In the genomic region with DNA sequence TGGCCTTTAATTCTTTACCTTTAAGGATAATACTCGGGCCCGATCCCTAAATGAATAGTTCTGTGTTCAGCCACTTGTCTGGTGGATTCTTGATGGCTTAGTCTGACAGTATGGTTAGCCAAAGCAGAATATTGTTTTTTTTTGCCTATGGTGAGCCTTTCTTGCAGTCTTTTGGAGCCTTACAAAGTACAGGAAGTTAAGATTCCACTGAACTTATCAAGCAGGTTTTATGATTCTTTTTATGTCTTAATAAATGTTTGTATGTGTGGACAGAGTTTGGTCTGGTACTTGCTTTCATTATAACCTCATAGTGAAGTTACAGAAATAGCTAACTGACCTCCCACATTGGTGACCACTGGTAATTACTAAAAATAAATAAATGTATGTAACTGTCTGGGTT, we compare ENCODE assay signal across 30 cellular contexts. TPM values are rescaled to one million over a fixed set of nuclear protein-coding genes. Genes with fewer than 3 reads are reported as not detected.
DNase-seq lines count a peak whose midpoint lies in the region; ATAC-seq, FAIRE-seq and TF ChIP-seq lines count a peak whose summit lies in the region.
"Had no signal": no experiment of that assay in that cellular context is flagged by ENCODE, and none has a peak within 500 bp of the region (broad histone marks: within the 10 kb centered on the region; RNA-seq: fewer than 3 reads in every experiment).

No MANE protein-coding gene starts in this region.

- H2BK12ac ChIP-seq in mesenchymal stem cell (ENCODE audit: low read length in 2 of 2): no peak overlapping the region

- peaks cover 7% of the 10 kb centered on the region for H3K4me1 Mint-ChIP-seq in Caco-2 (ENCODE audit: low read depth, unreplicated experiment)

- no peaks in the 10 kb centered on the region for H3K27me3 ChIP-seq in liver (ENCODE audit: control insufficient read depth in 4 of 4, insufficient read depth in 4 of 4, low read length in 3 of 4)
- no peaks in the 10 kb centered on the region for H3K27me3 ChIP-seq in HepG2 (ENCODE audit: control insufficient read depth in 1 of 2, insufficient read depth in 2 of 2, low read length in 2 of 2)
- no peaks in the 10 kb centered on the region for H3K27me3 ChIP-seq in mesenchymal stem cell (ENCODE audit: control insufficient read depth in 1 of 2, insufficient read depth in 1 of 2, low read length in 2 of 2)
- no peaks in the 10 kb centered on the region for H3K27me3 ChIP-seq in suprapubic skin
- H3K27me3 ChIP-seq in Caco-2 (replicated peaks; ENCODE audit: control insufficient read depth, insufficient read depth, low read length): no peaks in the 10 kb centered on the region
- H3K27me3 ChIP-seq: gastroesophageal sphincter, MG63 had no signal

- no peaks in the 10 kb centered on the region for H3K27me3 Mint-ChIP-seq in Caco-2 (ENCODE audit: insufficient read depth, unreplicated experiment)
- H3K27me3 Mint-ChIP-seq: activated CD4-positive, alpha-beta memory T cell treated with anti-CD3 and anti-CD28 coated beads, Interleukin-2, amount 10 ng/mL, durations not matched to agents 7 days and 5 days; activated naive CD4-positive, alpha-beta T cell treated with anti-CD3 and anti-CD28 coated beads, Interleukin-2, amount 10 ng/mL, durations not matched to agents 7 days and 5 days; CD4-positive, alpha-beta T cell had no signal

- H3K4ac ChIP-seq in mesenchymal stem cell (ENCODE audit: low read depth in 1 of 2, low read length in 2 of 2): no peak overlapping the region

- no peak overlapping the region for H2AK5ac ChIP-seq in mesenchymal stem cell (ENCODE audit: low read length, severe bottlenecking)

- no peak overlapping the region for H3K14ac ChIP-seq in mesenchymal stem cell (ENCODE audit: low read length in 2 of 2)

- BruUV-seq in HepG2 (replicated peaks; lab: Mats Ljungman, UMichigan): no TSS peak
- BruUV-seq in Caco-2 (replicated peaks; lab: Mats Ljungman, UMichigan): no TSS peak

- TF ChIP-seq CTCF in liver (IDR thresholded peaks at IDR 0.05; ENCODE audit: low read depth, low read length, missing input control): no peak
- no peak for TF ChIP-seq CTCF in HepG2 (CRISPR knock-in tag; IDR thresholded peaks at IDR 0.05)
- TF ChIP-seq CTCF in suprapubic skin (IDR thresholded peaks at IDR 0.05): no peak
- TF ChIP-seq CTCF in Caco-2 (IDR thresholded peaks at IDR 0.05; ENCODE audit: insufficient read depth in 1 of 2, low read depth in 1 of 2, low read length in 1 of 2, severe bottlenecking in 1 of 2, unreplicated experiment in 1 of 2): no peak

- CTCF ChIA-PET in HepG2 (lab: Yijun Ruan, JAX; ENCODE audit: low intra/inter-chr PET ratio, low total read pairs) (no interaction called here), Caco-2 (lab: Charles Lee) (no interaction called here)

- H4K20me1 ChIP-seq in HepG2 (ENCODE audit: insufficient read depth, low read length): no peaks in the 10 kb centered on the region

- H3K27ac Mint-ChIP-seq in Caco-2 (ENCODE audit: unreplicated experiment): no peak overlapping the region
- H3K27ac Mint-ChIP-seq: activated CD4-positive, alpha-beta memory T cell treated with anti-CD3 and anti-CD28 coated beads, Interleukin-2, amount 10 ng/mL, durations not matched to agents 7 days and 5 days; activated naive CD4-positive, alpha-beta T cell treated with anti-CD3 and anti-CD28 coated beads, Interleukin-2, amount 10 ng/mL, durations not matched to agents 7 days and 5 days; CD4-positive, alpha-beta T cell had no signal

- no peak for DNase-seq in HepG2 (ENCODE audit: low spot score)
- DNase-seq in mesenchymal stem cell: peak; percentile 9
- DNase-seq in suprapubic skin (ENCODE audit: low spot score in 2 of 2): no peak
- DNase-seq in SIG-M5 (lab: John Stamatoyannopoulos, UW): no peak
- no peak for DNase-seq in Caco-2
- DNase-seq: 8988T; activated CD4-positive, alpha-beta memory T cell treated with anti-CD3 and anti-CD28 coated beads, Interleukin-2, amount 10 ng/mL, durations not matched to agents 7 days and 5 days; activated CD4-positive, CD25-positive, alpha-beta regulatory T cell treated with anti-CD3 and anti-CD28 coated beads, Interleukin-2, amount 50 U/mL, for 72 hours; activated CD8-positive, alpha-beta memory T cell treated with anti-CD3 and anti-CD28 coated beads, Interleukin-2, amount 50 U/mL, for 48 hours; activated naive CD4-positive, alpha-beta T cell treated with anti-CD3 and anti-CD28 coated beads, Interleukin-2, amount 10 ng/mL, durations not matched to agents 7 days and 5 days; amygdala; CD4-positive, alpha-beta T cell; cortex of kidney; GOT3; NCI-H2029 treated with DMSO at 0.1 percent for 48 hours; NCI-H2227 treated with DMSO at 0.1 percent for 48 hours; NCI-H774; right cardiac atrium; stimulated activated CD4-positive, alpha-beta T cell treated with anti-CD3 and anti-CD28 coated beads, Interleukin-12 subunit alpha, Interleukin-12 subunit beta, amount 100 ng/mL, for 4 hours; stimulated activated CD4-positive, alpha-beta T cell treated with anti-CD3 and anti-CD28 coated beads, Interleukin-4, amount 100 ng/mL, for 1 hour; substantia nigra had no signal

- no peak overlapping the region for H2BK15ac ChIP-seq in mesenchymal stem cell (ENCODE audit: low read depth, poor library complexity, severe bottlenecking)

- TF ChIP-seq RAD21 in liver (IDR thresholded peaks at IDR 0.05) (no peak), HepG2 (CRISPR knock-in tag; IDR thresholded peaks at IDR 0.05) (no peak)

- no peaks in the 10 kb centered on the region for H3K9me3 ChIP-seq in liver (ENCODE audit: control insufficient read depth in 4 of 4, low read length in 3 of 4)
- H3K9me3 ChIP-seq in HepG2 (ENCODE audit: low read length): no peaks in the 10 kb centered on the region
- no peaks in the 10 kb centered on the region for H3K9me3 ChIP-seq in mesenchymal stem cell (ENCODE audit: control insufficient read depth, low read length)
- H3K9me3 ChIP-seq in suprapubic skin: no peaks in the 10 kb centered on the region
- no peaks in the 10 kb centered on the region for H3K9me3 ChIP-seq in Caco-2
- H3K9me3 ChIP-seq: gastroesophageal sphincter, lower lobe of right lung, MG63 had no signal

- H3K79me1 ChIP-seq in mesenchymal stem cell (replicated peaks; ENCODE audit: low read length, poor library complexity, severe bottlenecking): peaks cover 10% of the 10 kb centered on the region

- intact Hi-C loops in HepG2 (cut with micrococcal nuclease; ENCODE audit: unreplicated experiment): no loop called here
- intact Hi-C loops in Caco-2 (cut with micrococcal nuclease; ENCODE audit: unreplicated experiment): no loop called here

- H3K4me3 ChIP-seq in liver (ENCODE audit: low read depth in 1 of 3, low read length in 3 of 3): no peak overlapping the region
- no peak overlapping the region for H3K4me3 ChIP-seq in HepG2 (replicated peaks in 1 of 3; ENCODE audit: insufficient read depth in 1 of 3, low read depth in 2 of 3, low read length in 3 of 3)
- H3K4me3 ChIP-seq in mesenchymal stem cell (ENCODE audit: insufficient read depth in 1 of 2, low read depth in 1 of 2, low read length in 2 of 2): no peak overlapping the region
- no peak overlapping the region for H3K4me3 ChIP-seq in suprapubic skin
- H3K4me3 ChIP-seq in Caco-2 (ENCODE audit: low read depth, low read length): no peak overlapping the region
- H3K4me3 ChIP-seq: gastroesophageal sphincter, lower lobe of right lung, MG63 had no signal

- TF ChIP-seq EP300 in HepG2 (IDR thresholded peaks at IDR 0.05; ENCODE audit: low read depth in 2 of 2, low read length in 2 of 2) (no peak), HepG2 (CRISPR knock-in tag; IDR thresholded peaks at IDR 0.05; ENCODE audit: borderline replicate concordance) (no peak), suprapubic skin (IDR thresholded peaks at IDR 0.05) (no peak)

- POLR2A ChIA-PET in HepG2 (lab: Yijun Ruan, JAX): interaction anchor here (0.7 kb wide), 1 partner anchor 118 kb away, joined by 5 read pairs; no protein-coding TSS in a partner anchor
- POLR2A ChIA-PET in Caco-2 (lab: Charles Lee): no interaction called here

- no peaks in the 10 kb centered on the region for H3K9me3 Mint-ChIP-seq in Caco-2 (ENCODE audit: unreplicated experiment)
- H3K9me3 Mint-ChIP-seq: activated CD4-positive, alpha-beta memory T cell treated with anti-CD3 and anti-CD28 coated beads, Interleukin-2, amount 10 ng/mL, durations not matched to agents 7 days and 5 days; activated naive CD4-positive, alpha-beta T cell treated with anti-CD3 and anti-CD28 coated beads, Interleukin-2, amount 10 ng/mL, durations not matched to agents 7 days and 5 days; CD4-positive, alpha-beta T cell; neural crest cell had no signal

- in situ Hi-C loops in HepG2 (cut with HindIII; ENCODE audit: extremely low pct_ligation_motif_present, low pct_unique_long_range_greater_than_20kb): no loop called here

- H3K4me2 ChIP-seq in HepG2 (ENCODE audit: low read depth, low read length) (no peak overlapping the region), mesenchymal stem cell (ENCODE audit: low read length, poor library complexity, severe bottlenecking) (no peak overlapping the region)

- peaks cover 0 to 9% (median 3%) of the 10 kb centered on the region in 4 donors for H3K36me3 ChIP-seq in liver (ENCODE audit: control insufficient read depth in 4 of 4, insufficient read depth in 3 of 4, low read depth in 1 of 4, low read length in 3 of 4)
- peaks cover 1 to 12% of the 10 kb centered on the region in 2 experiments; a peak in 3 of 5 replicates for H3K36me3 ChIP-seq in HepG2 (replicated peaks in 1 of 2; ENCODE audit: control insufficient read depth in 1 of 2, insufficient read depth in 2 of 2, low read length in 2 of 2)
- peaks cover 3 to 16% of the 10 kb centered on the region in 2 experiments for H3K36me3 ChIP-seq in mesenchymal stem cell (ENCODE audit: control insufficient read depth in 1 of 2, insufficient read depth in 2 of 2, low read depth in 1 of 2, low read length in 2 of 2)
- H3K36me3 ChIP-seq in suprapubic skin: peaks cover 4% of the 10 kb centered on the region
- no peaks in the 10 kb centered on the region for H3K36me3 ChIP-seq in Caco-2 (ENCODE audit: control insufficient read depth, insufficient read depth, low read length)

- no peak for ATAC-seq in HepG2
- no peak for ATAC-seq in GM21723 (IDR thresholded peaks at IDR 0.05; ENCODE audit: unreplicated experiment)
- ATAC-seq: gastroesophageal sphincter, right cardiac atrium had no signal

- H3K27ac ChIP-seq in liver (ENCODE audit: low read depth in 1 of 2, low read length in 2 of 2) (peak overlapping the region; percentile 40 to 46), HepG2 (ENCODE audit: extremely low read length, insufficient read depth, low read length) (no peak overlapping the region), mesenchymal stem cell (ENCODE audit: low read length, poor library complexity, severe bottlenecking) (peak overlapping the region; percentile 78), suprapubic skin (no peak overlapping the region)
- H3K27ac ChIP-seq: gastroesophageal sphincter, lower lobe of right lung, parathyroid adenoma had no signal

- H3K9ac ChIP-seq in liver (ENCODE audit: low read depth in 1 of 2, low read length in 2 of 2) (no peak overlapping the region), HepG2 (ENCODE audit: insufficient read depth, low read depth, low read length) (no peak overlapping the region), mesenchymal stem cell (ENCODE audit: low read length) (no peak overlapping the region)
- H3K9ac ChIP-seq: parathyroid adenoma had no signal

- no peak overlapping the region for H3K4me3 Mint-ChIP-seq in Caco-2 (ENCODE audit: unreplicated experiment)
- H3K4me3 Mint-ChIP-seq: activated CD4-positive, alpha-beta memory T cell treated with anti-CD3 and anti-CD28 coated beads, Interleukin-2, amount 10 ng/mL, durations not matched to agents 7 days and 5 days; activated naive CD4-positive, alpha-beta T cell treated with anti-CD3 and anti-CD28 coated beads, Interleukin-2, amount 10 ng/mL, durations not matched to agents 7 days and 5 days; CD4-positive, alpha-beta T cell; neural crest cell had no signal

- H3K79me2 ChIP-seq in HepG2 (ENCODE audit: insufficient read depth, low read length): peaks cover 18% of the 10 kb centered on the region
- H3K79me2 ChIP-seq: parathyroid adenoma had no signal

- WGBS in liver: 61% methylated on average over 2 of the region's 2 CpGs
- WGBS in HepG2 (ENCODE audit: low lambda C conversion rate): 95% methylated on average over 2 of the region's 2 CpGs
- WGBS in mesenchymal stem cell: 88% methylated on average over 2 of the region's 2 CpGs
- 88% methylated on average over 2 of the region's 2 CpGs for WGBS in suprapubic skin

- H2BK5ac ChIP-seq in mesenchymal stem cell (ENCODE audit: low read depth, low read length, poor library complexity, severe bottlenecking): no peak overlapping the region

- H3K4me1 ChIP-seq in liver (ENCODE audit: control insufficient read depth in 4 of 4, insufficient read depth in 4 of 4, low read length in 3 of 4) (peaks cover 10 to 36% (median 13%) of the 10 kb centered on the region in 4 donors), HepG2 (ENCODE audit: insufficient read depth, low read length) (peaks cover 20% of the 10 kb centered on the region), mesenchymal stem cell (ENCODE audit: control insufficient read depth, insufficient read depth, low read depth, low read length) (peaks cover 10% of the 10 kb centered on the region), suprapubic skin (peaks cover 29% of the 10 kb centered on the region), Caco-2 (no peaks in the 10 kb centered on the region)
- H3K4me1 ChIP-seq: parathyroid adenoma had no signal

- no peak overlapping the region for H4K8ac ChIP-seq in mesenchymal stem cell (ENCODE audit: low read length)

- FAIRE-seq in HepG2 (lab: Jason Lieb, UNC) (no peak), endometrium (lab: Jason Lieb, UNC) (peak; percentile 46)
- FAIRE-seq: TTC549 had no signal

- TF ChIP-seq POLR2A in HepG2 (IDR thresholded peaks at IDR 0.05; ENCODE audit: insufficient read depth in 1 of 2, low read depth in 2 of 2, low read length in 2 of 2): no peak
- TF ChIP-seq POLR2A in suprapubic skin (IDR thresholded peaks at IDR 0.05): no peak

- H2AFZ ChIP-seq in HepG2 (ENCODE audit: low read length) (no peak overlapping the region), mesenchymal stem cell (ENCODE audit: low read depth, low read length) (no peak overlapping the region)
- H2AFZ ChIP-seq: parathyroid adenoma had no signal

- no peak overlapping the region for H3K23ac ChIP-seq in mesenchymal stem cell (ENCODE audit: low read length in 2 of 2)

- no peak overlapping the region for H4K91ac ChIP-seq in mesenchymal stem cell (ENCODE audit: low read length)

- no peak overlapping the region for H2BK120ac ChIP-seq in mesenchymal stem cell (ENCODE audit: low read depth, low read length)

- H3K18ac ChIP-seq in mesenchymal stem cell (ENCODE audit: low read depth in 1 of 2, low read length in 2 of 2): no peak overlapping the region

- H3K36me3 Mint-ChIP-seq in Caco-2 (ENCODE audit: insufficient read depth, unreplicated experiment): peaks cover 6% of the 10 kb centered on the region

RNA-seq across cellular contexts. Expression of a gene that starts 17.1 kb away (rescaled TPM):
- total RNA-seq in liver: 100 to 1,000 TPM in 1 of 2 donors, 10 to 100 TPM in 1; 30.1 to 160 TPM
- polyA plus RNA-seq in liver: 10 to 100 TPM; 70.3 to 82.3 TPM
- total RNA-seq in HepG2 (2016; rRNA removed; fragmentation: Illumina TruSeq; extraction: Trizol): 32.2 and 34.6 TPM in 2 replicates
- total RNA-seq in HepG2 (2016; cell fraction: cytosol; rRNA removed; fragmentation: Illumina TruSeq; extraction: Trizol; ENCODE audit: low read depth): 45.1 and 57.1 TPM in 2 replicates
- total RNA-seq in HepG2 (2016; cell fraction: insoluble cytoplasmic fraction; rRNA removed; fragmentation: Illumina TruSeq; extraction: Trizol): 33.1 and 33.7 TPM in 2 replicates
- 19.0 and 22.9 TPM in 2 replicates for total RNA-seq in HepG2 (2016; cell fraction: membrane; rRNA removed; fragmentation: Illumina TruSeq; extraction: Trizol)
- total RNA-seq in HepG2 (2016; cell fraction: nucleus; rRNA removed; fragmentation: Illumina TruSeq; extraction: Trizol): 45.7 and 47.2 TPM in 2 replicates
- polyA plus RNA-seq in HepG2 (2011; rRNA removed): 13.1 and 15.0 TPM in 2 replicates
- polyA plus RNA-seq in HepG2 (2011; cell fraction: cytosol; rRNA removed): 7.8 and 12.0 TPM in 2 replicates
- 12.3 and 15.8 TPM in 2 replicates for polyA plus RNA-seq in HepG2 (2011; cell fraction: nucleus; rRNA removed)
- 24.1 and 37.2 TPM in 2 replicates for polyA plus RNA-seq in HepG2 (2012)
- polyA plus RNA-seq in HepG2 (2016; cell fraction: cytosol; fragmentation: Illumina TruSeq; extraction: Trizol; ENCODE audit: low read depth): 4.5 and 5.4 TPM in 2 replicates
- polyA plus RNA-seq in HepG2 (2016; cell fraction: insoluble cytoplasmic fraction; fragmentation: Illumina TruSeq; extraction: Trizol; ENCODE audit: low read depth): 36.3 and 36.8 TPM in 2 replicates
- polyA plus RNA-seq in HepG2 (2016; cell fraction: membrane; fragmentation: Illumina TruSeq; extraction: Trizol; ENCODE audit: low read depth): 6.1 and 8.5 TPM in 2 replicates
- 32.6 and 38.7 TPM in 2 replicates for polyA plus RNA-seq in HepG2 (2016; cell fraction: nucleus; fragmentation: Illumina TruSeq; extraction: Trizol; ENCODE audit: insufficient read depth, low read depth)
- polyA minus RNA-seq in HepG2 (2011; rRNA and poly(A)+ RNA removed; ENCODE audit: low replicate concordance): 5.1 and 12.0 TPM in 2 replicates
- polyA minus RNA-seq in HepG2 (2011; cell fraction: cytosol; rRNA and poly(A)+ RNA removed): 10.9 and 14.1 TPM in 2 replicates
- 65.3 and 67.1 TPM in 2 replicates for polyA minus RNA-seq in HepG2 (2011; cell fraction: nucleus; rRNA and poly(A)+ RNA removed)
- 16.8 TPM for polyA plus RNA-seq in mesenchymal stem cell (2013, experiment 1 of 2)
- polyA plus RNA-seq in mesenchymal stem cell (2013, experiment 2 of 2): 15.4 TPM
- total RNA-seq in suprapubic skin: 10 to 100 TPM; 21.2 to 40.9 (median 31.6) TPM
- total RNA-seq in Caco-2 (2022): 38.5 and 39.9 TPM in 2 replicates

Comparison
In these comparisons a context has a peak if more than half of its experiments do, and no peak if none do; other contexts are left out.
1. H3K27ac ChIP-seq: peak in liver (2 of 2) and mesenchymal stem cell (single experiment); none in HepG2 (single experiment) and suprapubic skin (single experiment).